ENCODE assay signal across 9 cellular contexts in the genomic region with DNA sequence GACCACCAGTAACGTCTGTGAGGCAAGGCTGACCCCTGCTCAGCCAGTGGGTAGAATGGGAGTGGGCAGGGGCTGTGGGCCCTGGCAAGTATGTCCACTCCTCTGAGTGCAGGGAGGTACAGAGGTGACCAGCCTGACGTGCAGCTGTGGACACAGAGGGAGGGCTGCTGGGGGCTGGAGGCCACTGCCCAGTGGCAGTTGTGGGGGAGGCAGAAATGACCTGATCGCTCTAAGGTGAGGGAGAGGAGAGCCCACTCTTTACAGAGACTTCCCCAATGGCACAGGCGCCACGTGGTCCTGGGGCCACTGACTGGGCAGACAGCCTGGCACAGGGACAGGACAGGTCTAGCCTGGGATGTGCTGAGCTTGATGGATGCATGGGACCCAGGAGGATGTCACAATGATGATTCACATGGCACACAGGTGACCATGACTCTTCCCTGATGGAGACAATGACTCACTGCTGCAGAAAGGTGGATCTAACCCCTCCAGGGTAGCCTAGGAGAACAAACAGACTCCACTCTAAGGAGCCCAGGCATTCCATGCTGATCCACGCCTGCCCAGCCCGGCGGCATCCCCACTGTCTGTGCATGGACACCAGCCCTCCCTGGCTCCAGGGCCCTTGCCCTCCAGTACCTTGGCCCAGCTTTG. TPM values are rescaled to one million over a fixed set of nuclear protein-coding genes. Genes with fewer than 3 reads are reported as not detected.
A peak's percentile ranks its signal among the peaks of the same experiment; 100 is the strongest.
DNase-seq lines count a peak whose midpoint lies in the region; FAIRE-seq and TF ChIP-seq lines count a peak whose summit lies in the region.
"Had no signal": no experiment of that assay in that cellular context is flagged by ENCODE, and none has a peak within 500 bp of the region (broad histone marks: within the 10 kb centered on the region; RNA-seq: fewer than 3 reads in every experiment).

No MANE protein-coding gene starts in this region.

- no peak overlapping the region for H3K9ac ChIP-seq in BLaER1

- TF ChIP-seq CTCF in GM13976 (IDR thresholded peaks at IDR 0.05; ENCODE audit: borderline replicate concordance, control extremely low read depth, extremely low read depth, insufficient read depth, missing control alignments) (no peak), D721Med (IDR thresholded peaks at IDR 0.05; ENCODE audit: insufficient read depth, missing control alignments) (no peak)

- H3K27me3 ChIP-seq in BLaER1, result no peaks in the 10 kb centered on the region

- H3K9me3 Mint-ChIP-seq in dendritic cell treated with granulocyte-macrophage colony-stimulating factor and Interleukin-4, amounts not matched to agents 40 ng/mL and 50 ng/mL, for 4 days, result no peaks in the 10 kb centered on the region

- no peaks in the 10 kb centered on the region for H3K27me3 Mint-ChIP-seq in dendritic cell treated with granulocyte-macrophage colony-stimulating factor and Interleukin-4, amounts not matched to agents 40 ng/mL and 50 ng/mL, for 4 days

- H3K4me3 ChIP-seq in BLaER1, result no peak overlapping the region
- H3K4me3 ChIP-seq: thoracic aorta had no signal

- FAIRE-seq in D721Med (lab: Jason Lieb, UNC), result no peak

- peaks cover 80% of the 10 kb centered on the region for H3K36me3 Mint-ChIP-seq in dendritic cell treated with granulocyte-macrophage colony-stimulating factor and Interleukin-4, amounts not matched to agents 40 ng/mL and 50 ng/mL, for 4 days (ENCODE audit: low read depth)

- H3K36me3 ChIP-seq in BLaER1, result peaks cover 93% of the 10 kb centered on the region

- peaks cover 100% of the 10 kb centered on the region for H4K20me1 ChIP-seq in BLaER1

- peak; percentile 80 for DNase-seq in LoVo (ENCODE audit: low spot score)
- peak; percentile 54 for DNase-seq in mucosa of gallbladder (ENCODE audit: low spot score)
- DNase-seq in amygdala (lab: John Stamatoyannopoulos, UW), result no peak
- no peak for DNase-seq in GM13976 (ENCODE audit: low spot score)
- no peak for DNase-seq in D721Med (ENCODE audit: insufficient read length, low spot score)
- no peak for DNase-seq in cerebellar cortex (ENCODE audit: low spot score)

- in situ Hi-C loops in GM13976 (cut with MboI; ENCODE audit: low sequenced_read_pairs, unreplicated experiment), result no loop called here

- H3K9me3 ChIP-seq in BLaER1, result no peaks in the 10 kb centered on the region
- H3K9me3 ChIP-seq: thoracic aorta had no signal

- intact Hi-C loops in dendritic cell treated with granulocyte-macrophage colony-stimulating factor and Interleukin-4, amounts not matched to agents 40 ng/mL and 50 ng/mL, for 4 days (cut with micrococcal nuclease), result loop anchor here (2.0 to 5.0 kb wide), 2 partner anchors 13 to 39 kb away; no protein-coding TSS in a partner anchor

- H3K27ac Mint-ChIP-seq in dendritic cell treated with granulocyte-macrophage colony-stimulating factor and Interleukin-4, amounts not matched to agents 40 ng/mL and 50 ng/mL, for 4 days, result peak overlapping the region; percentile 57

- no peak overlapping the region for H3K4me2 ChIP-seq in BLaER1

- peak overlapping the region; percentile 13 for H3K4me3 Mint-ChIP-seq in dendritic cell treated with granulocyte-macrophage colony-stimulating factor and Interleukin-4, amounts not matched to agents 40 ng/mL and 50 ng/mL, for 4 days

- H3K27ac ChIP-seq in BLaER1, result peak overlapping the region; percentile 35; the same call in 1 of the 2 replicates
- H3K27ac ChIP-seq: thoracic aorta had no signal

- peaks cover 75% of the 10 kb centered on the region for H3K4me1 Mint-ChIP-seq in dendritic cell treated with granulocyte-macrophage colony-stimulating factor and Interleukin-4, amounts not matched to agents 40 ng/mL and 50 ng/mL, for 4 days (ENCODE audit: low read depth)

- H3K4me1 ChIP-seq in BLaER1, result peaks cover 73% of the 10 kb centered on the region

RNA-seq across cellular contexts. Expression of gene LPCAT1, which starts 7.7 kb away (rescaled TPM):
- total RNA-seq in mucosa of gallbladder, result 119 TPM

Comparison
In these comparisons a context has a peak if more than half of its experiments do, and no peak if none do; other contexts are left out.
1. DNase-seq: peak in LoVo (single experiment) and mucosa of gallbladder (single experiment); none in amygdala (0 of 56), GM13976 (single experiment), D721Med (single experiment) and cerebellar cortex (single experiment).